In genomic region chr11:1783725-1784529, GRCh38 we compare ENCODE assay signal across 19 cellular contexts. TPM values are rescaled to one million over a fixed set of nuclear protein-coding genes. Genes with fewer than 3 reads are reported as not detected.
DNase-seq lines count a peak whose midpoint lies in the region; ATAC-seq and TF ChIP-seq lines count a peak whose summit lies in the region.
"Had no signal": no experiment of that assay in that cellular context is flagged by ENCODE, and none has a peak within 500 bp of the region (broad histone marks: within the 10 kb centered on the region; RNA-seq: fewer than 3 reads in every experiment).

No MANE protein-coding gene starts in this region.

- intact Hi-C loops in upper lobe of right lung (cut with DNase I), result no loop called here

- POLR2A ChIA-PET in HEK293 (lab: Yijun Ruan, JAX), result no interaction called here

- no peak overlapping the region for H3K9ac ChIP-seq in mesenchymal stem cell (ENCODE audit: low read length)

- no peak overlapping the region for H3K4me2 ChIP-seq in mesenchymal stem cell (ENCODE audit: low read length, poor library complexity, severe bottlenecking)

- H4K8ac ChIP-seq in mesenchymal stem cell (ENCODE audit: low read length), result no peak overlapping the region

- no peak overlapping the region for H3K27ac ChIP-seq in HEK293 (ENCODE audit: extremely low read depth, low read depth, low read length)
- H3K27ac ChIP-seq in Peyer's patch, result no peak overlapping the region
- H3K27ac ChIP-seq in mesenchymal stem cell (ENCODE audit: low read length, poor library complexity, severe bottlenecking), result no peak overlapping the region
- H3K27ac ChIP-seq in upper lobe of right lung, result peak overlapping the region; percentile 83

- peak overlapping the region; percentile 24 for H4K91ac ChIP-seq in mesenchymal stem cell (ENCODE audit: low read length)

- WGBS in mesenchymal stem cell, result 90% methylated on average over 22 of the region's 24 CpGs

- no peak overlapping the region for H2AFZ ChIP-seq in mesenchymal stem cell (ENCODE audit: low read depth, low read length)

- H2BK5ac ChIP-seq in mesenchymal stem cell (ENCODE audit: low read depth, low read length, poor library complexity, severe bottlenecking), result no peak overlapping the region

- H3K9me3 ChIP-seq in HEK293 (ENCODE audit: control insufficient read depth, insufficient read depth, low read depth, low read length), result no peaks in the 10 kb centered on the region
- no peaks in the 10 kb centered on the region for H3K9me3 ChIP-seq in Peyer's patch
- H3K9me3 ChIP-seq in mesenchymal stem cell (ENCODE audit: control insufficient read depth, low read length), result no peaks in the 10 kb centered on the region
- no peaks in the 10 kb centered on the region for H3K9me3 ChIP-seq in upper lobe of right lung

- H3K18ac ChIP-seq in mesenchymal stem cell (ENCODE audit: low read depth in 1 of 2, low read length in 2 of 2), result peak overlapping the region in 1 of 2 experiments; percentile 83

- H3K4me3 ChIP-seq in HEK293 (ENCODE audit: low read depth, low read length) (no peak overlapping the region), Peyer's patch (no peak overlapping the region), mesenchymal stem cell (ENCODE audit: insufficient read depth in 1 of 2, low read depth in 1 of 2, low read length in 2 of 2) (no peak overlapping the region), upper lobe of right lung (no peak overlapping the region)

- peak overlapping the region in 1 of 2 experiments; percentile 60 for H3K4ac ChIP-seq in mesenchymal stem cell (ENCODE audit: low read depth in 1 of 2, low read length in 2 of 2)

- peak overlapping the region; percentile 55 to 89 for H2BK12ac ChIP-seq in mesenchymal stem cell (ENCODE audit: low read length in 2 of 2)

- H3K36me3 ChIP-seq in HEK293 (ENCODE audit: control insufficient read depth in 2 of 2, insufficient read depth in 1 of 2, low read length in 2 of 2), result no peaks in the 10 kb centered on the region
- H3K36me3 ChIP-seq in Peyer's patch, result no peaks in the 10 kb centered on the region
- no peaks in the 10 kb centered on the region for H3K36me3 ChIP-seq in mesenchymal stem cell (ENCODE audit: control insufficient read depth in 1 of 2, insufficient read depth in 2 of 2, low read depth in 1 of 2, low read length in 2 of 2)
- H3K36me3 ChIP-seq in upper lobe of right lung, result no peaks in the 10 kb centered on the region

- peak overlapping the region; percentile 62 for H2BK15ac ChIP-seq in mesenchymal stem cell (ENCODE audit: low read depth, poor library complexity, severe bottlenecking)

- no peak for TF ChIP-seq POLR2A in Peyer's patch (IDR thresholded peaks at IDR 0.05)

- no peaks in the 10 kb centered on the region for H3K27me3 ChIP-seq in Peyer's patch
- peaks cover 0 to 16% of the 10 kb centered on the region in 2 experiments for H3K27me3 ChIP-seq in mesenchymal stem cell (ENCODE audit: control insufficient read depth in 1 of 2, insufficient read depth in 1 of 2, low read length in 2 of 2)
- H3K27me3 ChIP-seq in upper lobe of right lung, result no peaks in the 10 kb centered on the region

- H3K23ac ChIP-seq in mesenchymal stem cell (ENCODE audit: low read length in 2 of 2), result no peak overlapping the region

- ATAC-seq in upper lobe of right lung (no peak), HG03039 (IDR thresholded peaks at IDR 0.05; ENCODE audit: unreplicated experiment) (no peak), GM18511 (IDR thresholded peaks at IDR 0.05; ENCODE audit: unreplicated experiment) (no peak)
- ATAC-seq: SK-N-SH treated with all-trans-retinoic acid at 6 μM for 48 hours had no signal

- H3K79me1 ChIP-seq in mesenchymal stem cell (replicated peaks; ENCODE audit: low read length, poor library complexity, severe bottlenecking), result no peaks in the 10 kb centered on the region

- H3K4me1 ChIP-seq in HEK293 (ENCODE audit: control insufficient read depth, insufficient read depth, low read length) (no peaks in the 10 kb centered on the region), Peyer's patch (peaks cover 0 to 12% (median 5%) of the 10 kb centered on the region in 4 donors), mesenchymal stem cell (ENCODE audit: control insufficient read depth, insufficient read depth, low read depth, low read length) (peaks cover 34% of the 10 kb centered on the region), upper lobe of right lung (no peaks in the 10 kb centered on the region)

- CTCF ChIA-PET in HEK293 (lab: Yijun Ruan, JAX), result interaction anchor here (0.5 to 3.2 kb wide), 3 partner anchors 25 to 91 kb away, joined by 3 to 8 read pairs (median 3); no protein-coding TSS in a partner anchor

- TF ChIP-seq CTCF in HEK293 (tag by site-specific recombination; IDR thresholded peaks at IDR 0.05) (no peak), Peyer's patch (IDR thresholded peaks at IDR 0.05) (no peak), upper lobe of right lung (IDR thresholded peaks at IDR 0.05) (no peak)

- H3K14ac ChIP-seq in mesenchymal stem cell (ENCODE audit: low read length in 2 of 2), result peak overlapping the region in 1 of 2 experiments; percentile 90

- H2AK5ac ChIP-seq in mesenchymal stem cell (ENCODE audit: low read length, severe bottlenecking), result no peak overlapping the region

- DNase-seq in Peyer's patch (peak in 2 of 3 donors; percentile 14 to 39), mesenchymal stem cell (no peak), upper lobe of right lung (no peak), cerebellum (ENCODE audit: low spot score) (no peak)
- DNase-seq: C1 segment of cervical spinal cord, DMS153, EL, HCEC 1CT, NCI-H1417 treated with DMSO at 0.1 percent for 48 hours, NCI-H2081, NCI-H2227 treated with DMSO at 0.1 percent for 48 hours, NCI-H524 treated with DMSO at 0.1 percent for 48 hours, PC-3, SHP77 had no signal

- no peak overlapping the region for H2BK120ac ChIP-seq in mesenchymal stem cell (ENCODE audit: low read depth, low read length)

TF ChIP-seq in HEK293, 187 proteins besides CTCF, POLR2A, EP300 and RAD21:
- 0 out of 2 replicates have a peak, but pooled peaks have one; percentile 32 for TF ChIP-seq EGR2 (tag by site-specific recombination; IDR thresholded peaks at IDR 0.05; ENCODE audit: low read depth)
- no peak for TF ChIP-seq ZBTB11 (tag by site-specific recombination; conservative IDR thresholded peaks at IDR 0.05; ENCODE audit: low read depth)

RNA-seq across cellular contexts. Expression of gene CTSD, which starts 20.2 kb away (rescaled TPM):
- 1,000 to 10,000 TPM in 2 of 4 donors, 100 to 1,000 TPM in 2; 129 to 1,688 (median 1,221) TPM for total RNA-seq in Peyer's patch
- 431 TPM for polyA plus RNA-seq in mesenchymal stem cell (2013, experiment 1 of 2)
- 422 TPM for polyA plus RNA-seq in mesenchymal stem cell (2013, experiment 2 of 2)
- total RNA-seq in upper lobe of right lung, result 2,038 TPM
- total RNA-seq in cerebellum, result 24.1 TPM

RNA-seq across cellular contexts. Expression of gene IFITM10, which starts 33.5 kb away (rescaled TPM):
- total RNA-seq in Peyer's patch, result 1 to 10 TPM in 3 of 4 donors, under 1 TPM in 1; 0.88 to 5.0 (median 3.4) TPM
- 0.61 TPM for polyA plus RNA-seq in mesenchymal stem cell (2013, experiment 1 of 2)
- polyA plus RNA-seq in mesenchymal stem cell (2013, experiment 2 of 2), result 0.53 TPM
- total RNA-seq in upper lobe of right lung, result 7.9 TPM
- total RNA-seq in cerebellum, result 4.5 TPM

RNA-seq across cellular contexts. Expression of gene SYT8, which starts 50.9 kb away (rescaled TPM):
- total RNA-seq in Peyer's patch (10 to 100 TPM in 3 of 4 donors, not detected in 1; 21.3 to 57.6 (median 44.6) TPM), upper lobe of right lung (12.5 TPM), cerebellum (not detected)
- polyA plus RNA-seq in mesenchymal stem cell (2013, experiment 1 of 2), result not detected
- polyA plus RNA-seq in mesenchymal stem cell (2013, experiment 2 of 2), result not detected
- total RNA-seq: IMR-90 had no signal
- polyA plus RNA-seq: IMR-90 had no signal

RNA-seq across cellular contexts. Expression of gene TNNI2, which starts 54.9 kb away (rescaled TPM):
- total RNA-seq in Peyer's patch (10 to 100 TPM in 1 of 4 donors, 1 to 10 TPM in 2, not detected in 1; 4.7 to 23.9 (median 9.3) TPM), upper lobe of right lung (6.9 TPM), cerebellum (not detected)
- not detected for polyA plus RNA-seq in mesenchymal stem cell (2013, experiment 1 of 2)
- 0.07 TPM for polyA plus RNA-seq in mesenchymal stem cell (2013, experiment 2 of 2)
- total RNA-seq: IMR-90 had no signal
- polyA plus RNA-seq: IMR-90 had no signal

Comparison
In these comparisons a context has a peak if more than half of its experiments do, and no peak if none do; other contexts are left out.
1. DNase-seq: peak in Peyer's patch (2 of 3); none in mesenchymal stem cell (single experiment), upper lobe of right lung (single experiment) and cerebellum (single experiment).